Comparison of ENCODE assay signal across 1 cellular context in genomic region chr15:48402778-48403177, GRCh38.
TF ChIP-seq lines count a peak whose summit lies in the region.

No MANE protein-coding gene starts in this region.

TF ChIP-seq in GM12878, 131 proteins besides CTCF, POLR2A, EP300 and RAD21 (continued from another document):
- no peak for TF ChIP-seq E2F4 (IDR thresholded peaks at IDR 0.05; ENCODE audit: low read depth, low read length)
